In genomic region chr11:79294845-79295520, GRCh38 we compare ENCODE assay signal across 1 cellular context.
TF ChIP-seq lines count a peak whose summit lies in the region.

No MANE protein-coding gene starts in this region.

TF ChIP-seq in SK-N-SH treated with all-trans-retinoic acid at 6 μM for 48 hours, 23 proteins besides CTCF, POLR2A, EP300 and RAD21 (continued from another document):
- TF ChIP-seq CREB5 (CRISPR knock-in tag; IDR thresholded peaks at IDR 0.05; ENCODE audit: low read depth) (no peak), TSHZ2 (CRISPR knock-in tag; IDR thresholded peaks at IDR 0.05) (no peak)
